22 cellular contexts compared by ENCODE assay signal in genomic region chr6:134389658-134390057, GRCh38.
"Had no signal": no experiment of that assay in that cellular context is flagged by ENCODE, and none has a peak within 500 bp of the region (broad histone marks: within the 10 kb centered on the region; RNA-seq: fewer than 3 reads in every experiment).

No MANE protein-coding gene starts in this region.

- DNase-seq: activated CD4-positive, alpha-beta T cell treated with anti-CD3 and anti-CD28 coated beads for 4 hours; activated CD8-positive, alpha-beta memory T cell treated with anti-CD3 and anti-CD28 coated beads, Interleukin-2, amount 50 U/mL, for 4 hours; activated CD8-positive, alpha-beta T cell treated with anti-CD3 and anti-CD28 coated beads for 36 hours; activated T-cell treated with anti-CD3 and anti-CD28 coated beads, Interleukin-2, amount 50 U/mL, for 72 hours; MG63; NCI-H1092 treated with DMSO at 0.1 percent for 48 hours; NCI-H1417 treated with DMSO at 0.1 percent for 48 hours; NCI-H1694; NCI-H2029; NCI-H2107; NCI-H446; NCI-H524; Peyer's patch; SHP77; T-helper 17 cell; T1000 had no signal

- H3K9me3 Mint-ChIP-seq: activated CD8-positive, alpha-beta T cell treated with anti-CD3 and anti-CD28 coated beads for 36 hours; activated naive CD4-positive, alpha-beta T cell treated with anti-CD3 and anti-CD28 coated beads, Interleukin-2, amount 50 U/mL, for 24 hours; activated T-cell treated with anti-CD3 and anti-CD28 coated beads, Interleukin-2, amount 50 U/mL, for 72 hours; central memory CD8-positive, alpha-beta T cell had no signal

- H3K4me1 ChIP-seq: ascending aorta, Peyer's patch, SJSA1 had no signal

- H3K9me3 ChIP-seq: ascending aorta, MG63, Peyer's patch, SJSA1 had no signal

- H3K36me3 Mint-ChIP-seq: activated naive CD4-positive, alpha-beta T cell treated with anti-CD3 and anti-CD28 coated beads, Interleukin-2, amount 50 U/mL, for 24 hours; brain had no signal

- H3K4me3 Mint-ChIP-seq: activated CD8-positive, alpha-beta T cell treated with anti-CD3 and anti-CD28 coated beads for 36 hours; activated naive CD4-positive, alpha-beta T cell treated with anti-CD3 and anti-CD28 coated beads, Interleukin-2, amount 50 U/mL, for 24 hours; activated T-cell treated with anti-CD3 and anti-CD28 coated beads, Interleukin-2, amount 50 U/mL, for 72 hours; brain; central memory CD8-positive, alpha-beta T cell; T-helper 17 cell had no signal

- H3K27me3 ChIP-seq: ascending aorta, MG63, Peyer's patch, SJSA1 had no signal

- H3K27me3 Mint-ChIP-seq: activated CD8-positive, alpha-beta T cell treated with anti-CD3 and anti-CD28 coated beads for 36 hours; activated naive CD4-positive, alpha-beta T cell treated with anti-CD3 and anti-CD28 coated beads, Interleukin-2, amount 50 U/mL, for 24 hours; central memory CD8-positive, alpha-beta T cell; T-helper 17 cell had no signal

- H3K4me3 ChIP-seq: ascending aorta, MG63, Peyer's patch, SJSA1 had no signal

- H3K27ac Mint-ChIP-seq: activated CD8-positive, alpha-beta T cell treated with anti-CD3 and anti-CD28 coated beads for 36 hours; activated naive CD4-positive, alpha-beta T cell treated with anti-CD3 and anti-CD28 coated beads, Interleukin-2, amount 50 U/mL, for 24 hours; activated T-cell treated with anti-CD3 and anti-CD28 coated beads, Interleukin-2, amount 50 U/mL, for 72 hours; brain; T-helper 17 cell had no signal

- H3K27ac ChIP-seq: ascending aorta, Peyer's patch, RWPE1, SJSA1 had no signal

- ATAC-seq: activated CD8-positive, alpha-beta T cell treated with anti-CD3 and anti-CD28 coated beads for 36 hours; activated T-cell treated with anti-CD3 and anti-CD28 coated beads, Interleukin-2, amount 50 U/mL, for 72 hours; T-helper 17 cell had no signal

- H3K4me1 Mint-ChIP-seq: central memory CD8-positive, alpha-beta T cell had no signal

- H3K36me3 ChIP-seq: ascending aorta, MG63, Peyer's patch, SJSA1 had no signal
